ENCODE assay signal across 8 cellular contexts in genomic region chr19:56567274-56568120, GRCh38. TPM values are rescaled to one million over a fixed set of nuclear protein-coding genes. Genes with fewer than 3 reads are reported as not detected.
DNase-seq lines count a peak whose midpoint lies in the region; TF ChIP-seq lines count a peak whose summit lies in the region.

ZNF470 (plus strand) TSS chr19:56567468; CDS start chr19:56570312, 2,844 bp downstream.

- H3K4me3 ChIP-seq in astrocyte of the spinal cord (ENCODE audit: low read depth, low read length) = peak within 1 kb of the TSS; percentile 85
- H3K4me3 ChIP-seq in hepatocyte = peak within 1 kb of the TSS; percentile 97
- peak within 1 kb of the TSS; percentile 88 for H3K4me3 ChIP-seq in rectal smooth muscle tissue (ENCODE audit: low read length)
- H3K4me3 ChIP-seq in vagina = peak within 1 kb of the TSS; percentile 77 to 90

- WGBS in hepatocyte (ENCODE audit: low lambda C conversion rate, missing lambda C conversion rate) = 8% methylated on average over 63 of the region's 66 CpGs

- TF ChIP-seq POLR2A in vagina (IDR thresholded peaks at IDR 0.05) = no peak

- H3K27ac ChIP-seq in hepatocyte (peak within 1 kb of the TSS; percentile 78), rectal smooth muscle tissue (ENCODE audit: low read depth, low read length) (peak within 1 kb of the TSS; percentile 85), vagina (peak within 1 kb of the TSS; percentile 61)

- no peaks in the 10 kb centered on the region for H3K9me2 ChIP-seq in hepatocyte (replicated peaks; ENCODE audit: insufficient read depth)

- in situ Hi-C loops in astrocyte of the spinal cord (cut with HindIII; ENCODE audit: low sequenced_read_pairs) = no loop called here

- H3K4me2 ChIP-seq in hepatocyte = peak within 1 kb of the TSS; percentile 91

- peak within 1 kb of the TSS; percentile 76 for H3K9ac ChIP-seq in rectal smooth muscle tissue (ENCODE audit: low read length)

- TF ChIP-seq CTCF in astrocyte of the spinal cord (IDR thresholded peaks at IDR 0.05; ENCODE audit: low read depth, low read length) = no peak
- TF ChIP-seq CTCF in hepatocyte (IDR thresholded peaks at IDR 0.05; ENCODE audit: poor library complexity) = no peak
- no peak for TF ChIP-seq CTCF in vagina (IDR thresholded peaks at IDR 0.05)

- H3K79me2 ChIP-seq in hepatocyte = no peaks in the 10 kb centered on the region

- peaks cover 4% of the 10 kb centered on the region for H3K36me3 ChIP-seq in hepatocyte (replicated peaks; ENCODE audit: insufficient read depth, low read depth)
- peaks cover 7% of the 10 kb centered on the region for H3K36me3 ChIP-seq in rectal smooth muscle tissue (ENCODE audit: control insufficient read depth, insufficient read depth, low read length)
- H3K36me3 ChIP-seq in vagina = peaks cover 5 to 54% of the 10 kb centered on the region in 2 donors

- H3K4me1 ChIP-seq in hepatocyte (ENCODE audit: insufficient read depth) (no peaks in the 10 kb centered on the region), rectal smooth muscle tissue (ENCODE audit: control insufficient read depth, insufficient read depth, low read length) (peaks cover 4% of the 10 kb centered on the region), vagina (peaks cover 17% of the 10 kb centered on the region)

- H4K20me1 ChIP-seq in hepatocyte (ENCODE audit: insufficient read depth, poor library complexity, severe bottlenecking) = no peaks in the 10 kb centered on the region

- peaks cover 56% of the 10 kb centered on the region for H3K9me3 ChIP-seq in hepatocyte (ENCODE audit: low read depth)
- peaks cover 31% of the 10 kb centered on the region for H3K9me3 ChIP-seq in vagina

- intact Hi-C loops in vagina (cut with DNase I) = loop anchor here (10.0 kb wide), 1 partner anchor 93 kb away; the partner anchor contains the start of gene ZNF667

- no peaks in the 10 kb centered on the region for H3K27me3 ChIP-seq in hepatocyte
- H3K27me3 ChIP-seq in rectal smooth muscle tissue (ENCODE audit: control insufficient read depth, insufficient read depth, low read length) = no peaks in the 10 kb centered on the region
- no peaks in the 10 kb centered on the region for H3K27me3 ChIP-seq in vagina

- DNase-seq in GDM1 (lab: John Stamatoyannopoulos, UW) (peak; percentile 79), HCEC 1CT (peak; percentile 81), NCI-H1092 treated with DMSO at 0.1 percent for 48 hours (lab: John Stamatoyannopoulos, UW) (peak; percentile 64), T-helper 9 cell (peak; percentile 77), astrocyte of the spinal cord (ENCODE audit: low read depth, low spot score) (peak; percentile 93), hepatocyte (ENCODE audit: low spot score) (peak; percentile 97), vagina (ENCODE audit: extremely low spot score in 2 of 2) (peak in 1 of 2 donors; percentile 92)

- peak within 1 kb of the TSS; percentile 97 for H2AFZ ChIP-seq in hepatocyte

RNA-seq across cellular contexts. Expression of gene ZNF470, which starts in this region (rescaled TPM):
- total RNA-seq in hepatocyte (2.5 and 4.9 TPM in 2 replicates), vagina (3.2 TPM)
- polyA plus RNA-seq in hepatocyte = 1.7 and 1.8 TPM in 2 replicates
